In genomic region chr1:89633745-89634625, GRCh38 we compare ENCODE assay signal across 8 cellular contexts. TPM values are rescaled to one million over a fixed set of nuclear protein-coding genes. Genes with fewer than 3 reads are reported as not detected.
DNase-seq lines count a peak whose midpoint lies in the region; ATAC-seq and TF ChIP-seq lines count a peak whose summit lies in the region.

No MANE protein-coding gene starts in this region.

- no peaks in the 10 kb centered on the region for H3F3A ChIP-seq in smooth muscle cell (ENCODE audit: low read depth)

- no peaks in the 10 kb centered on the region for H4K20me1 ChIP-seq in smooth muscle cell (ENCODE audit: low read depth)

- peak overlapping the region; percentile 89 for H3K4me2 ChIP-seq in smooth muscle cell

- ATAC-seq in GM19455 (IDR thresholded peaks at IDR 0.05; ENCODE audit: unreplicated experiment) (peak; percentile 16), GM18861 (IDR thresholded peaks at IDR 0.05; ENCODE audit: unreplicated experiment) (no peak)

- no peaks in the 10 kb centered on the region for H3K36me3 ChIP-seq in BE2C
- H3K36me3 ChIP-seq in ascending aorta: no peaks in the 10 kb centered on the region
- H3K36me3 ChIP-seq in iPS-20b (ENCODE audit: insufficient read depth, low read depth, low read length): no peaks in the 10 kb centered on the region
- no peaks in the 10 kb centered on the region for H3K36me3 ChIP-seq in smooth muscle cell (ENCODE audit: low read depth)

- H3K4me1 ChIP-seq in BE2C (peaks cover 4% of the 10 kb centered on the region; the same call in 1 of the 2 replicates), ascending aorta (no peaks in the 10 kb centered on the region), iPS-20b (ENCODE audit: insufficient read depth, low read length) (no peaks in the 10 kb centered on the region; the same call in 1 of the 2 replicates), smooth muscle cell (ENCODE audit: low read depth) (peaks cover 14% of the 10 kb centered on the region)

- H3K4me3 ChIP-seq in BE2C (ENCODE audit: low read depth, low read length) (peak overlapping the region; percentile 74), ascending aorta (peak overlapping the region; percentile 89 to 98), iPS-20b (ENCODE audit: low read length) (peak overlapping the region; percentile 91), smooth muscle cell (peak overlapping the region; percentile 86)

- DNase-seq in BE2C (peak; percentile 6), NCI-H345 treated with DMSO at 0.1 percent for 48 hours (lab: John Stamatoyannopoulos, UW; ENCODE audit: unreplicated experiment) (peak; percentile 7), ascending aorta (ENCODE audit: low spot score in 2 of 2) (no peak), smooth muscle cell (lab: John Stamatoyannopoulos, UW; ENCODE audit: unreplicated experiment) (no peak), Ammon's horn (ENCODE audit: low spot score) (no peak)

- no peaks in the 10 kb centered on the region for H3K27me3 ChIP-seq in BE2C
- H3K27me3 ChIP-seq in ascending aorta: no peaks in the 10 kb centered on the region
- H3K27me3 ChIP-seq in iPS-20b (ENCODE audit: insufficient read depth, low read length): peaks cover 62% of the 10 kb centered on the region
- peaks cover 5% of the 10 kb centered on the region for H3K27me3 ChIP-seq in smooth muscle cell (ENCODE audit: low read depth)

- TF ChIP-seq CTCF in BE2C (IDR thresholded peaks at IDR 0.05; ENCODE audit: low read depth, low read length): no peak
- TF ChIP-seq CTCF in ascending aorta (IDR thresholded peaks at IDR 0.05): no peak
- no peak for TF ChIP-seq CTCF in smooth muscle cell (IDR thresholded peaks at IDR 0.05; ENCODE audit: borderline replicate concordance, insufficient read depth, poor library complexity, severe bottlenecking)

- intact Hi-C loops in ascending aorta (cut with DNase I): loop anchor here (5.0 kb wide), 1 partner anchor 363 kb away; the partner anchor contains the start of gene ZNF326

- H3K9me3 ChIP-seq in BE2C: no peaks in the 10 kb centered on the region
- no peaks in the 10 kb centered on the region for H3K9me3 ChIP-seq in ascending aorta
- H3K9me3 ChIP-seq in iPS-20b (ENCODE audit: insufficient read depth, low read depth, low read length): no peaks in the 10 kb centered on the region
- H3K9me3 ChIP-seq in smooth muscle cell (replicated peaks; ENCODE audit: low read depth): no peaks in the 10 kb centered on the region

- peak overlapping the region; percentile 33; the same call in 1 of the 2 replicates for H3K9ac ChIP-seq in iPS-20b (ENCODE audit: low read depth, low read length)
- H3K9ac ChIP-seq in smooth muscle cell (ENCODE audit: low read depth): peak overlapping the region; percentile 18

- 8% methylated on average over 33 of the region's 33 CpGs for WGBS in smooth muscle cell (ENCODE audit: low lambda C conversion rate)

- H3K79me2 ChIP-seq in smooth muscle cell (ENCODE audit: low read depth): peaks cover 10% of the 10 kb centered on the region

- H3K27ac ChIP-seq in ascending aorta: peak overlapping the region; percentile 89 to 95
- H3K27ac ChIP-seq in iPS-20b (ENCODE audit: low read length): no peak overlapping the region
- H3K27ac ChIP-seq in smooth muscle cell (ENCODE audit: low read depth): no peak overlapping the region

- H2AFZ ChIP-seq in smooth muscle cell (ENCODE audit: low read depth): peak overlapping the region; percentile 94

RNA-seq across cellular contexts. Expression of gene LRRC8C, which starts 1.1 kb away (rescaled TPM):
- polyA plus RNA-seq in BE2C (2012; ENCODE audit: insufficient read depth, insufficient read length, low read depth): 2.7 TPM
- total RNA-seq in ascending aorta (7.5 TPM), smooth muscle cell (4.9 and 7.2 TPM in 2 replicates)
- 2.2 and 2.6 TPM in 2 replicates for polyA plus RNA-seq in smooth muscle cell

Comparison
In these comparisons a context has a peak if more than half of its experiments do, and no peak if none do; other contexts are left out.
1. DNase-seq: peak in BE2C (single experiment) and NCI-H345 treated with DMSO at 0.1 percent for 48 hours (single experiment); none in ascending aorta (0 of 2), smooth muscle cell (single experiment) and Ammon's horn (single experiment).
2. H3K27ac ChIP-seq: peak in ascending aorta (2 of 2); none in iPS-20b (single experiment) and smooth muscle cell (single experiment).
3. Peak in every context shown above with its lines, with median percentiles within 50 percentile points of each other: H3K4me3 ChIP-seq.